Comparison of ENCODE assay signal across 8 cellular contexts in genomic region chr10:102120987-102121738, GRCh38. TPM values are rescaled to one million over a fixed set of nuclear protein-coding genes. Genes with fewer than 3 reads are reported as not detected.
DNase-seq lines count a peak whose midpoint lies in the region; ATAC-seq, FAIRE-seq and TF ChIP-seq lines count a peak whose summit lies in the region.

No MANE protein-coding gene starts in this region.

- no peaks in the 10 kb centered on the region for H3K9me3 ChIP-seq in esophagus (ENCODE audit: control insufficient read depth in 2 of 2, insufficient read depth in 1 of 2, low read depth in 1 of 2, low read length in 1 of 2)
- no peaks in the 10 kb centered on the region for H3K9me3 ChIP-seq in mucosa of stomach (ENCODE audit: control insufficient read depth, low read length)
- H3K9me3 ChIP-seq in uterus, result no peaks in the 10 kb centered on the region

- H3K36me3 ChIP-seq in esophagus (ENCODE audit: control insufficient read depth in 2 of 2, insufficient read depth in 2 of 2, low read length in 1 of 2) (no peaks in the 10 kb centered on the region), mucosa of stomach (ENCODE audit: control insufficient read depth, insufficient read depth, low read length) (no peaks in the 10 kb centered on the region), uterus (no peaks in the 10 kb centered on the region)

- CTCF ChIA-PET in AG04449 (lab: Yijun Ruan, JAX), result interaction anchor here (1.0 to 3.1 kb wide), 5 partner anchors 10 to 281 kb away, joined by 3 to 48 read pairs (median 4); partner anchors contain the start of gene PPRC1

- no peaks in the 10 kb centered on the region for H3K27me3 ChIP-seq in esophagus (ENCODE audit: control insufficient read depth in 1 of 2, insufficient read depth in 2 of 2, low read length in 2 of 2)
- H3K27me3 ChIP-seq in mucosa of stomach (ENCODE audit: control insufficient read depth, insufficient read depth, low read length), result no peaks in the 10 kb centered on the region
- no peaks in the 10 kb centered on the region for H3K27me3 ChIP-seq in uterus

- no peak for TF ChIP-seq CTCF in AG04449 (IDR thresholded peaks at IDR 0.05; ENCODE audit: insufficient read depth, low read length, missing control alignments)
- no peak for TF ChIP-seq CTCF in uterus (IDR thresholded peaks at IDR 0.05)

- ATAC-seq in HG02763 (IDR thresholded peaks at IDR 0.05; ENCODE audit: unreplicated experiment), result no peak

- TF ChIP-seq POLR2A in uterus (IDR thresholded peaks at IDR 0.05), result peak in 1 of 2 donors; percentile 85

- peak; percentile 67 for FAIRE-seq in GM19239 (lab: Jason Lieb, UNC)
- peak; percentile 91 for FAIRE-seq in TTC549 (lab: Jason Lieb, UNC)

- H3K4me3 ChIP-seq in AG04449 (ENCODE audit: low read depth, low read length) (peak overlapping the region; percentile 91), esophagus (ENCODE audit: low read depth in 1 of 2, low read length in 2 of 2) (peak overlapping the region; percentile 79 to 89), mucosa of stomach (ENCODE audit: low read length) (peak overlapping the region; percentile 29), uterus (peak overlapping the region; percentile 84 to 93)

- H3K27ac ChIP-seq in esophagus (ENCODE audit: low read depth in 2 of 2, low read length in 1 of 2) (peak overlapping the region; percentile 93 to 97), uterus (peak overlapping the region; percentile 98 to 100)

- H3K4me1 ChIP-seq in esophagus (ENCODE audit: control insufficient read depth in 2 of 2, insufficient read depth in 2 of 2, low read length in 1 of 2), result peaks cover 6 to 18% of the 10 kb centered on the region in 2 donors
- peaks cover 39% of the 10 kb centered on the region for H3K4me1 ChIP-seq in mucosa of stomach (ENCODE audit: control insufficient read depth, insufficient read depth, low read length)
- peaks cover 0 to 25% of the 10 kb centered on the region in 2 donors for H3K4me1 ChIP-seq in uterus

- POLR2A ChIA-PET in AG04449 (lab: Yijun Ruan, JAX), result interaction anchor here (1.1 to 1.4 kb wide), 2 partner anchors 11 to 33 kb away, joined by 3 to 4 read pairs; no protein-coding TSS in a partner anchor

- H3K9ac ChIP-seq in mucosa of stomach (ENCODE audit: low read length), result peak overlapping the region; percentile 61

- intact Hi-C loops in uterus (cut with DNase I; ENCODE audit: low total_unique reads), result no loop called here

- 3 to 6% methylated on average over 15 of the region's 15 CpGs for WGBS in esophagus, 2 donors

- DNase-seq in AG04449 (ENCODE audit: low read depth, low spot score) (no peak), GM19239 (ENCODE audit: insufficient read length, low spot score) (no peak), uterus (peak; percentile 85 to 95), LoVo (ENCODE audit: low spot score) (no peak)

RNA-seq across cellular contexts. Expression of gene LDB1, which starts 1.0 kb away (rescaled TPM):
- 10 to 100 TPM; 29.8 to 36.5 TPM for polyA plus RNA-seq in esophagus
- total RNA-seq in uterus, result 100 to 1,000 TPM in 1 of 4 donors, 10 to 100 TPM in 3; 17.4 to 121 (median 43.8) TPM

RNA-seq across cellular contexts. Expression of gene PPRC1, which starts 11.7 kb away (rescaled TPM):
- 10 to 100 TPM; 23.4 TPM for polyA plus RNA-seq in esophagus
- total RNA-seq in uterus, result 10 to 100 TPM in 3 of 4 donors, 1 to 10 TPM in 1; 1.8 to 58.2 (median 15.5) TPM

RNA-seq across cellular contexts. Expression of gene NOLC1, which starts 31.0 kb away (rescaled TPM):
- polyA plus RNA-seq in esophagus, result 10 to 100 TPM; 25.4 to 46.5 TPM
- 10 to 100 TPM; 15.4 to 54.0 (median 27.4) TPM for total RNA-seq in uterus

RNA-seq across cellular contexts. Expression of gene HPS6, which starts 56.0 kb away (rescaled TPM):
- polyA plus RNA-seq in esophagus, result 10 to 100 TPM in 1 of 2 donors, 1 to 10 TPM in 1; 9.4 to 12.5 TPM
- 10 to 100 TPM in 3 of 4 donors, 1 to 10 TPM in 1; 3.8 to 28.4 (median 15.6) TPM for total RNA-seq in uterus

Comparison
In these comparisons a context has a peak if more than half of its experiments do, and no peak if none do; other contexts are left out.
1. DNase-seq: peak in uterus (2 of 2); none in AG04449 (single experiment), GM19239 (single experiment) and LoVo (single experiment).
2. H3K4me3 ChIP-seq: peak in every context shown above with its lines; median percentile 91 in AG04449; 88 in uterus; 84 in esophagus; 29 in mucosa of stomach.